ENCODE assay signal across 15 cellular contexts in the genomic region with DNA sequence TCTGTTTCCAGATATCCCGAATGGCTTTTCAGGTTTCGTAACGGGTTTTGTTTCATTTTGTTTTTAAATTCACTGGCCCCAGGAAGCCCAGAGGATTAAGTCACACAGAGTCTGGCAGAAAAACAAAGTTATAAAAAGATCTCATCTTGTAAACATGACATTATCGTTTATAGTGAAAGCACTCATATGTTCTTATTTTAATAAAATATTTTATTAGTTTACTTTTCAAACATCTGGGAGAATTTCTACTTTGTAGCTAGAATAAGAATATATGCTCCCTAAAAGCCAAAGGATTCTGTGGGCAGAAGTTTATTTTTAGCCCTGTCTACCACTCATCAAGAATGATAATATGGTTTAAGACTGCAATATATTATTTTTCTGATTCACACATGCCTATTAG.
DNase-seq lines count a peak whose midpoint lies in the region; ATAC-seq and TF ChIP-seq lines count a peak whose summit lies in the region.
"Had no signal": no experiment of that assay in that cellular context is flagged by ENCODE, and none has a peak within 500 bp of the region (broad histone marks: within the 10 kb centered on the region; RNA-seq: fewer than 3 reads in every experiment).

No MANE protein-coding gene starts in this region.

- H3K27me3 ChIP-seq in adrenal gland (no peaks in the 10 kb centered on the region), psoas muscle (ENCODE audit: insufficient read depth in 3 of 3, low read length in 2 of 3) (no peaks in the 10 kb centered on the region), brain microvascular endothelial cell (replicated peaks) (no peaks in the 10 kb centered on the region)
- H3K27me3 ChIP-seq: neutrophil had no signal

- TF ChIP-seq CTCF in AG09309 (IDR thresholded peaks at IDR 0.05; ENCODE audit: control insufficient read depth, insufficient read depth, low read depth, low read length, missing control alignments): no peak
- no peak for TF ChIP-seq CTCF in adrenal gland (IDR thresholded peaks at IDR 0.05)
- no peak for TF ChIP-seq CTCF in fibroblast of villous mesenchyme (IDR thresholded peaks at IDR 0.05; ENCODE audit: insufficient read depth, low read depth, low read length)
- no peak for TF ChIP-seq CTCF in psoas muscle (IDR thresholded peaks at IDR 0.05)
- TF ChIP-seq CTCF in brain microvascular endothelial cell (IDR thresholded peaks at IDR 0.05; ENCODE audit: low read depth, low read length, missing control alignments): no peak

- 33 to 46% (median 38%) methylated on average over 4 of the region's 4 CpGs for WGBS in adrenal gland, 4 donors
- WGBS in psoas muscle, 3 donors: 18 to 19% (median 18%) methylated on average over 4 of the region's 4 CpGs

- H3K4me1 ChIP-seq in adrenal gland (replicated peaks in 1 of 2): peaks cover 43 to 49% of the 10 kb centered on the region in 2 donors
- H3K4me1 ChIP-seq in psoas muscle: peaks cover 18% of the 10 kb centered on the region

- in situ Hi-C loops in brain microvascular endothelial cell (cut with HindIII; ENCODE audit: low pct_ligation_motif_present, low sequenced_read_pairs): loop anchor here (25.0 kb wide), 1 partner anchor 386 kb away; no protein-coding TSS in a partner anchor

- H3K36me3 ChIP-seq in adrenal gland (replicated peaks in 1 of 2) (no peaks in the 10 kb centered on the region), psoas muscle (ENCODE audit: insufficient read depth in 1 of 2, low read depth in 1 of 2) (no peaks in the 10 kb centered on the region), brain microvascular endothelial cell (replicated peaks) (peaks cover 9% of the 10 kb centered on the region)
- H3K36me3 ChIP-seq: neutrophil had no signal

- intact Hi-C loops in adrenal gland (cut with DNase I): no loop called here
- intact Hi-C loops in psoas muscle (cut with DNase I): no loop called here

- H3K9me3 ChIP-seq in adrenal gland (replicated peaks in 1 of 3) (no peaks in the 10 kb centered on the region), psoas muscle (no peaks in the 10 kb centered on the region)
- H3K9me3 ChIP-seq: neutrophil had no signal

- peak overlapping the region; percentile 9; the same call in 1 of the 2 replicates for H3K4me3 ChIP-seq in AG09309 (ENCODE audit: control insufficient read depth, low read depth, low read length)
- H3K4me3 ChIP-seq in adrenal gland: peak overlapping the region in 1 of 4 donors; percentile 20
- H3K4me3 ChIP-seq in fibroblast of villous mesenchyme (ENCODE audit: low read depth, low read length): peak overlapping the region; percentile 10
- peak overlapping the region; percentile 56 for H3K4me3 ChIP-seq in psoas muscle
- no peak overlapping the region for H3K4me3 ChIP-seq in brain microvascular endothelial cell (ENCODE audit: low read depth, low read length)

- no peak for TF ChIP-seq POLR2A in adrenal gland (IDR thresholded peaks at IDR 0.05)

- peak overlapping the region; percentile 52 to 81 (median 76) for H3K27ac ChIP-seq in adrenal gland
- H3K27ac ChIP-seq in psoas muscle: peak overlapping the region; percentile 72
- no peak overlapping the region for H3K27ac ChIP-seq in brain microvascular endothelial cell
- H3K27ac ChIP-seq: neutrophil had no signal

- peak in 3 of 4 donors; percentile 48 to 79 (median 51) for ATAC-seq in psoas muscle
- ATAC-seq: activated CD8-positive, alpha-beta memory T cell treated with anti-CD3 and anti-CD28 coated beads, Interleukin-2, amount 10 ng/mL, durations not matched to agents 7 days and 5 days; left lobe of liver had no signal

- DNase-seq in AG09309 (ENCODE audit: low read depth) (peak; percentile 58), adrenal gland (no peak), fibroblast of villous mesenchyme (ENCODE audit: low read depth) (peak; percentile 92), psoas muscle (no peak), brain microvascular endothelial cell (no peak), NCI-H226 (no peak), NCI-H1436 treated with DMSO at 0.1 percent for 48 hours (lab: John Stamatoyannopoulos, UW) (no peak)
- DNase-seq in NK-92 treated with Interleukin-12 subunit alpha and Interleukin-12 subunit beta, amount 100 ng/mL, for 24 hours (lab: John Stamatoyannopoulos, UW): no peak
- DNase-seq: activated CD8-positive, alpha-beta memory T cell treated with anti-CD3 and anti-CD28 coated beads, Interleukin-2, amount 10 ng/mL, durations not matched to agents 7 days and 5 days; glutamatergic neuron; NCI-H1694; SIG-M5; stimulated activated CD4-positive, alpha-beta T cell treated with anti-CD3 and anti-CD28 coated beads, Interleukin-15, amount 100 ng/mL, for 24 hours had no signal

Comparison
In these comparisons a context has a peak if more than half of its experiments do, and no peak if none do; other contexts are left out.
1. DNase-seq: peak in AG09309 (single experiment) and fibroblast of villous mesenchyme (single experiment); none in adrenal gland (0 of 7), psoas muscle (0 of 2), brain microvascular endothelial cell (single experiment), NCI-H226 (single experiment), NK-92 treated with Interleukin-12 subunit alpha and Interleukin-12 subunit beta, amount 100 ng/mL, for 24 hours (single experiment) and NCI-H1436 treated with DMSO at 0.1 percent for 48 hours (single experiment).